In genomic region chr19:44746946-44747738, GRCh38 we compare ENCODE assay signal across 8 cellular contexts. TPM values are rescaled to one million over a fixed set of nuclear protein-coding genes. Genes with fewer than 3 reads are reported as not detected.
DNase-seq lines count a peak whose midpoint lies in the region; ATAC-seq and TF ChIP-seq lines count a peak whose summit lies in the region.

No MANE protein-coding gene starts in this region.

- WGBS in gastroesophageal sphincter (ENCODE audit: low coverage in 1 of 2), 2 donors = 0 to 5% methylated on average over 3 to 8 of the region's 34 CpGs
- WGBS in testis, 2 donors = 8 to 11% methylated on average over 17 to 33 of the region's 34 CpGs

- H3K27me3 ChIP-seq in SJSA1 (replicated peaks) (no peaks in the 10 kb centered on the region), gastroesophageal sphincter (no peaks in the 10 kb centered on the region), testis (no peaks in the 10 kb centered on the region)

- peaks cover 31% of the 10 kb centered on the region for H3K27me3 Mint-ChIP-seq in activated naive CD4-positive, alpha-beta T cell treated with anti-CD3 and anti-CD28 coated beads, Interleukin-2, amount 10 ng/mL, durations not matched to agents 7 days and 5 days

- peaks cover 24% of the 10 kb centered on the region for H3K36me3 ChIP-seq in SJSA1
- peaks cover 0 to 16% of the 10 kb centered on the region in 2 donors for H3K36me3 ChIP-seq in gastroesophageal sphincter
- no peaks in the 10 kb centered on the region for H3K36me3 ChIP-seq in testis (ENCODE audit: low read depth, missing control alignments)

- DNase-seq in 8988T (peak; percentile 79), GM13977 (ENCODE audit: low spot score) (peak; percentile 89), HK-2 (ENCODE audit: unreplicated experiment) (peak; percentile 90), SJSA1 (ENCODE audit: low read depth in 1 of 2, low spot score in 2 of 2) (peak; percentile 96 to 97), occipital lobe (lab: John Stamatoyannopoulos, UW) (peak; percentile 61), testis (peak; percentile 90)
- peak; percentile 90 for DNase-seq in activated naive CD4-positive, alpha-beta T cell treated with anti-CD3 and anti-CD28 coated beads, Interleukin-2, amount 10 ng/mL, durations not matched to agents 7 days and 5 days

- in situ Hi-C loops in GM13977 (cut with MboI; ENCODE audit: low pct_unique_long_range_greater_than_20kb, low sequenced_read_pairs, unreplicated experiment) = no loop called here

- peak in 1 of 2 donors; percentile 26 for TF ChIP-seq POLR2A in gastroesophageal sphincter (IDR thresholded peaks at IDR 0.05)
- no peak for TF ChIP-seq POLR2A in testis (IDR thresholded peaks at IDR 0.05)

- ATAC-seq in gastroesophageal sphincter = peak; percentile 89

- TF ChIP-seq EP300 in gastroesophageal sphincter (IDR thresholded peaks at IDR 0.05) = peak; percentile 43

- H3K9me3 ChIP-seq in SJSA1 (replicated peaks) (no peaks in the 10 kb centered on the region), gastroesophageal sphincter (no peaks in the 10 kb centered on the region), testis (no peaks in the 10 kb centered on the region)

- intact Hi-C loops in testis (cut with DNase I; ENCODE audit: low total_unique reads) = no loop called here

- no peak for TF ChIP-seq CTCF in GM13977 (IDR thresholded peaks at IDR 0.05; ENCODE audit: extremely low read depth, insufficient read depth, missing control alignments)
- no peak for TF ChIP-seq CTCF in gastroesophageal sphincter (IDR thresholded peaks at IDR 0.05)
- no peak for TF ChIP-seq CTCF in testis (IDR thresholded peaks at IDR 0.05)

- peaks cover 61% of the 10 kb centered on the region for H3K4me1 Mint-ChIP-seq in activated naive CD4-positive, alpha-beta T cell treated with anti-CD3 and anti-CD28 coated beads, Interleukin-2, amount 10 ng/mL, durations not matched to agents 7 days and 5 days

- CTCF ChIA-PET in activated naive CD4-positive, alpha-beta T cell treated with anti-CD3 and anti-CD28 coated beads, Interleukin-2, amount 10 ng/mL, durations not matched to agents 7 days and 5 days (lab: Charles Lee) = interaction anchor here (0.9 kb wide), 1 partner anchor 12 kb away, joined by 3 read pairs; no protein-coding TSS in a partner anchor

- H3K4me3 ChIP-seq in SJSA1 (peak overlapping the region; percentile 74), gastroesophageal sphincter (peak overlapping the region; percentile 81 to 85), testis (peak overlapping the region; percentile 62 to 73)

- no peaks in the 10 kb centered on the region for H3K9me3 Mint-ChIP-seq in activated naive CD4-positive, alpha-beta T cell treated with anti-CD3 and anti-CD28 coated beads, Interleukin-2, amount 10 ng/mL, durations not matched to agents 7 days and 5 days

- peak overlapping the region; percentile 87 for H3K4me3 Mint-ChIP-seq in activated naive CD4-positive, alpha-beta T cell treated with anti-CD3 and anti-CD28 coated beads, Interleukin-2, amount 10 ng/mL, durations not matched to agents 7 days and 5 days

- H3K27ac Mint-ChIP-seq in activated naive CD4-positive, alpha-beta T cell treated with anti-CD3 and anti-CD28 coated beads, Interleukin-2, amount 10 ng/mL, durations not matched to agents 7 days and 5 days = peak overlapping the region; percentile 92

- H3K36me3 Mint-ChIP-seq in activated naive CD4-positive, alpha-beta T cell treated with anti-CD3 and anti-CD28 coated beads, Interleukin-2, amount 10 ng/mL, durations not matched to agents 7 days and 5 days = peaks cover 26% of the 10 kb centered on the region

- peaks cover 54% of the 10 kb centered on the region for H3K4me1 ChIP-seq in SJSA1 (replicated peaks)
- H3K4me1 ChIP-seq in gastroesophageal sphincter = peaks cover 5 to 89% (median 51%) of the 10 kb centered on the region in 3 donors
- H3K4me1 ChIP-seq in testis = peaks cover 57% of the 10 kb centered on the region

- H3K27ac ChIP-seq in SJSA1 (peak overlapping the region; percentile 65), gastroesophageal sphincter (peak overlapping the region; percentile 88 to 92 (median 92)), testis (peak overlapping the region; percentile 55 to 87)

RNA-seq across cellular contexts. Expression of gene BCL3, which starts 1.4 kb away (rescaled TPM):
- total RNA-seq in SJSA1 (2014; rRNA removed; shearing (Covaris generic)) = 3.9 and 12.3 TPM in 2 replicates
- total RNA-seq in gastroesophageal sphincter (10 to 100 TPM; 13.2 to 37.7 (median 16.4) TPM), occipital lobe (not detected), testis (10 to 100 TPM; 31.7 to 38.1 TPM)
- 15.5 TPM for polyA plus RNA-seq in testis (ENCODE audit: insufficient read depth, low read depth, low replicate concordance)

RNA-seq across cellular contexts. Expression of gene CBLC, which starts 30.5 kb away (rescaled TPM):
- not detected in 2 replicates for total RNA-seq in SJSA1 (2014; rRNA removed; shearing (Covaris generic))
- total RNA-seq in gastroesophageal sphincter (1 to 10 TPM in 1 of 4 donors, under 1 TPM in 1, not detected in 2; 0.93 to 1.0 TPM), occipital lobe (not detected), testis (1 to 10 TPM; 4.9 to 6.9 TPM)
- polyA plus RNA-seq in testis (ENCODE audit: insufficient read depth, low read depth, low replicate concordance) = 1.9 TPM

RNA-seq across cellular contexts. Expression of gene CEACAM16, which starts 48.2 kb away (rescaled TPM):
- not detected in 2 replicates for total RNA-seq in SJSA1 (2014; rRNA removed; shearing (Covaris generic))
- total RNA-seq in gastroesophageal sphincter (not detected), occipital lobe (not detected), testis (under 1 TPM in 1 of 2 donors, not detected in 1; 0.50 TPM)
- polyA plus RNA-seq in testis (ENCODE audit: insufficient read depth, low read depth, low replicate concordance) = not detected

Comparison
In these comparisons a context has a peak if more than half of its experiments do, and no peak if none do; other contexts are left out.
1. Peak in every context shown above with its lines: DNase-seq, ATAC-seq, H3K4me3 ChIP-seq and H3K27ac ChIP-seq.